Comparison of ENCODE assay signal across 8 cellular contexts in genomic region chr15:66496951-66497501, GRCh38. TPM values are rescaled to one million over a fixed set of nuclear protein-coding genes. Genes with fewer than 3 reads are reported as not detected.
DNase-seq lines count a peak whose midpoint lies in the region; ATAC-seq and TF ChIP-seq lines count a peak whose summit lies in the region.

No MANE protein-coding gene starts in this region.

- H3K4me3 ChIP-seq in fibroblast of lung (replicated peaks in 1 of 4; ENCODE audit: control extremely low read depth in 1 of 4, insufficient read depth in 1 of 4, low read depth in 3 of 4, low read length in 4 of 4) = peak overlapping the region; percentile 73 to 99 (median 84)

- H3K27me3 Mint-ChIP-seq in progenitor cell of endocrine pancreas = no peaks in the 10 kb centered on the region

- no peaks in the 10 kb centered on the region for H3K9me3 Mint-ChIP-seq in progenitor cell of endocrine pancreas (ENCODE audit: low read depth)

- ATAC-seq in HG02763 (IDR thresholded peaks at IDR 0.05; ENCODE audit: unreplicated experiment) (peak; percentile 2), SK-N-SH treated with all-trans-retinoic acid at 6 μM for 48 hours (peak; percentile 37)

- no peaks in the 10 kb centered on the region for H3K27me3 ChIP-seq in fibroblast of lung (ENCODE audit: control insufficient read depth, insufficient read depth, low read length)

- H3K4me1 ChIP-seq in fibroblast of lung (ENCODE audit: control insufficient read depth, extremely low read depth, insufficient read depth, low read length) = peaks cover 2% of the 10 kb centered on the region

- H3K4me1 Mint-ChIP-seq in progenitor cell of endocrine pancreas (ENCODE audit: low read depth) = peaks cover 9% of the 10 kb centered on the region

- H3K27ac ChIP-seq in fibroblast of lung (ENCODE audit: insufficient read depth, low read length) = peak overlapping the region; percentile 83

- peak overlapping the region; percentile 94 for H3K27ac Mint-ChIP-seq in progenitor cell of endocrine pancreas

- peaks cover 21% of the 10 kb centered on the region for H3K36me3 ChIP-seq in fibroblast of lung (ENCODE audit: control insufficient read depth, insufficient read depth, low read length)

- H2AFZ ChIP-seq in fibroblast of lung (ENCODE audit: low read length) = peak overlapping the region; percentile 56

- peak; percentile 72 for DNase-seq in DMS53 (lab: John Stamatoyannopoulos, UW)
- no peak for DNase-seq in DMS53 treated with DMSO at 0.1 percent for 48 hours (lab: John Stamatoyannopoulos, UW; ENCODE audit: unreplicated experiment)
- no peak for DNase-seq in fibroblast of lung (ENCODE audit: low read depth in 2 of 2)
- no peak for DNase-seq in progenitor cell of endocrine pancreas (ENCODE audit: low spot score, unreplicated experiment)
- no peak for DNase-seq in hepatic stellate cell (ENCODE audit: low spot score)
- no peak for DNase-seq in cerebellar nuclear complex (lab: John Stamatoyannopoulos, UW)

- H3K4me3 Mint-ChIP-seq in progenitor cell of endocrine pancreas (ENCODE audit: low read depth) = peak overlapping the region; percentile 95

- H3K9me3 ChIP-seq in fibroblast of lung (ENCODE audit: control insufficient read depth, insufficient read depth, low read depth, low read length) = no peaks in the 10 kb centered on the region

- H3K4me2 ChIP-seq in fibroblast of lung (ENCODE audit: extremely low read depth, insufficient read depth, low read length) = peak overlapping the region; percentile 82

- TF ChIP-seq CTCF in fibroblast of lung (conservative IDR thresholded peaks at IDR 0.05 in 1 of 2, IDR thresholded peaks at IDR 0.05 in 1 of 2; ENCODE audit: low read depth in 1 of 2, low read length in 2 of 2) (no peak), progenitor cell of endocrine pancreas (IDR thresholded peaks at IDR 0.05; ENCODE audit: unreplicated experiment) (no peak)

- peaks cover 27% of the 10 kb centered on the region for H3K36me3 Mint-ChIP-seq in progenitor cell of endocrine pancreas (ENCODE audit: insufficient read depth)

- peak overlapping the region; percentile 75 for H3K9ac ChIP-seq in fibroblast of lung (ENCODE audit: insufficient read depth, low read length)

- peaks cover 26% of the 10 kb centered on the region for H3K79me2 ChIP-seq in fibroblast of lung (ENCODE audit: control insufficient read depth, insufficient read depth, low read length)

- H4K20me1 ChIP-seq in fibroblast of lung (ENCODE audit: control insufficient read depth, extremely low read depth, insufficient read depth, low read length) = no peaks in the 10 kb centered on the region

TF ChIP-seq in SK-N-SH treated with all-trans-retinoic acid at 6 μM for 48 hours, 23 proteins besides CTCF, POLR2A, EP300 and RAD21:
- TF ChIP-seq CSDC2 (CRISPR knock-in tag; IDR thresholded peaks at IDR 0.05) (no peak), ZFP3 (CRISPR knock-in tag; IDR thresholded peaks at IDR 0.05) (no peak), TOX (CRISPR knock-in tag; IDR thresholded peaks at IDR 0.05; ENCODE audit: borderline replicate concordance) (no peak), ZNF8 (CRISPR knock-in tag; IDR thresholded peaks at IDR 0.05) (no peak), OSR1 (CRISPR knock-in tag; IDR thresholded peaks at IDR 0.05) (no peak), POU6F1 (CRISPR knock-in tag; IDR thresholded peaks at IDR 0.05; ENCODE audit: borderline replicate concordance, low read depth) (no peak), PATZ1 (CRISPR knock-in tag; IDR thresholded peaks at IDR 0.05; ENCODE audit: borderline replicate concordance) (no peak), CREB5 (CRISPR knock-in tag; IDR thresholded peaks at IDR 0.05; ENCODE audit: low read depth) (no peak), SNAI2 (CRISPR knock-in tag; IDR thresholded peaks at IDR 0.05) (no peak)

RNA-seq across cellular contexts. Expression of gene SNAPC5, which starts 0.5 kb away (rescaled TPM):
- 28.6 and 36.5 TPM in 2 replicates for total RNA-seq in fibroblast of lung
- polyA plus RNA-seq in fibroblast of lung = 40.3 and 48.2 TPM in 2 replicates
- polyA plus RNA-seq in fibroblast of lung (2012) = 26.9 and 28.3 TPM in 2 replicates
- polyA minus RNA-seq in fibroblast of lung (ENCODE audit: low replicate concordance) = 2.2 and 8.3 TPM in 2 replicates
- total RNA-seq in progenitor cell of endocrine pancreas = 25.2 and 25.9 TPM in 2 replicates

RNA-seq across cellular contexts. Expression of gene RPL4, which starts 7.6 kb away (rescaled TPM):
- total RNA-seq in fibroblast of lung (1,689 and 2,458 TPM in 2 replicates), progenitor cell of endocrine pancreas (2,572 and 2,630 TPM in 2 replicates)
- polyA plus RNA-seq in fibroblast of lung = 3,360 and 3,456 TPM in 2 replicates
- 3,620 and 3,891 TPM in 2 replicates for polyA plus RNA-seq in fibroblast of lung (2012)
- polyA minus RNA-seq in fibroblast of lung (ENCODE audit: low replicate concordance) = 3,770 and 3,841 TPM in 2 replicates

RNA-seq across cellular contexts. Expression of gene ZWILCH, which starts 8.1 kb away (rescaled TPM):
- total RNA-seq in fibroblast of lung (11.6 and 14.5 TPM in 2 replicates), progenitor cell of endocrine pancreas (22.5 and 23.3 TPM in 2 replicates)
- polyA plus RNA-seq in fibroblast of lung = 25.4 and 27.2 TPM in 2 replicates
- polyA plus RNA-seq in fibroblast of lung (2012) = 11.3 and 22.5 TPM in 2 replicates
- polyA minus RNA-seq in fibroblast of lung (ENCODE audit: low replicate concordance) = 2.8 and 4.1 TPM in 2 replicates
